8 cellular contexts compared by ENCODE assay signal in genomic region chr19:34253711-34254551, GRCh38. TPM values are rescaled to one million over a fixed set of nuclear protein-coding genes. Genes with fewer than 3 reads are reported as not detected.
DNase-seq lines count a peak whose midpoint lies in the region; ATAC-seq and TF ChIP-seq lines count a peak whose summit lies in the region.

No MANE protein-coding gene starts in this region.

- H3K27ac Mint-ChIP-seq in Calu3 (ENCODE audit: unreplicated experiment): peak overlapping the region; percentile 97

- no peaks in the 10 kb centered on the region for H3K9me3 ChIP-seq in SU-DHL-6 (ENCODE audit: insufficient read depth, low read length)

- no peak for TF ChIP-seq CTCF in Calu3 (IDR thresholded peaks at IDR 0.05; ENCODE audit: unreplicated experiment)
- TF ChIP-seq CTCF in HL-60 (IDR thresholded peaks at IDR 0.05; ENCODE audit: insufficient read depth, low read length): no peak
- no peak for TF ChIP-seq CTCF in SU-DHL-6 (IDR thresholded peaks at IDR 0.05; ENCODE audit: insufficient read depth, low read length, poor library complexity, severe bottlenecking)

- intact Hi-C loops in Calu3 (cut with micrococcal nuclease; ENCODE audit: unreplicated experiment): no loop called here

- BruUV-seq in Calu3 (replicated peaks; lab: Mats Ljungman, UMichigan): TSS peak; percentile 92

- DNase-seq in Calu3: no peak
- peak in 1 of 2 experiments; percentile 51 for DNase-seq in HL-60 (ENCODE audit: low read depth in 1 of 2, low spot score in 1 of 2)
- DNase-seq in cerebellar cortex (ENCODE audit: low spot score): peak; percentile 78
- DNase-seq in left lobe of liver (ENCODE audit: low spot score): peak; percentile 90
- DNase-seq in stimulated activated CD8-positive, alpha-beta memory T cell treated with anti-CD3 and anti-CD28 coated beads, Interleukin-12 subunit alpha, Interleukin-12 subunit beta, amount 100 ng/mL, for 4 hours (ENCODE audit: low read depth): peak; percentile 72
- no peak for DNase-seq in glomerular visceral epithelial cell (ENCODE audit: extremely low spot score)

- H3K9ac ChIP-seq in SU-DHL-6 (ENCODE audit: low read length): peak overlapping the region; percentile 93

- H3K4me1 Mint-ChIP-seq in Calu3 (ENCODE audit: low read depth, unreplicated experiment): peaks cover 18% of the 10 kb centered on the region

- H3K4me3 ChIP-seq in HL-60 (replicated peaks; ENCODE audit: insufficient read depth, low read length) (peak overlapping the region; percentile 82), SU-DHL-6 (ENCODE audit: insufficient read depth, low read length, poor library complexity, severe bottlenecking) (peak overlapping the region; percentile 90)

- no peaks in the 10 kb centered on the region for H3K36me3 ChIP-seq in SU-DHL-6 (ENCODE audit: low read length)

- H3K9me2 ChIP-seq in SU-DHL-6 (replicated peaks; ENCODE audit: insufficient read depth, low read length): no peaks in the 10 kb centered on the region

- H3K27me3 Mint-ChIP-seq in Calu3 (ENCODE audit: unreplicated experiment): no peaks in the 10 kb centered on the region

- peak overlapping the region; percentile 100 for H2AFZ ChIP-seq in SU-DHL-6 (ENCODE audit: low read depth, low read length, severe bottlenecking)

- no peaks in the 10 kb centered on the region for H3K9me3 Mint-ChIP-seq in Calu3 (ENCODE audit: low read depth, unreplicated experiment)

- no peaks in the 10 kb centered on the region for H3K27me3 ChIP-seq in HL-60 (ENCODE audit: insufficient read depth, poor library complexity, severe bottlenecking)
- no peaks in the 10 kb centered on the region for H3K27me3 ChIP-seq in SU-DHL-6 (ENCODE audit: low read length)

- peaks cover 24% of the 10 kb centered on the region for H3K79me2 ChIP-seq in SU-DHL-6 (ENCODE audit: insufficient read depth, low read length)

- peak overlapping the region; percentile 87 for H3K4me3 Mint-ChIP-seq in Calu3 (ENCODE audit: low read depth, unreplicated experiment)

- CTCF ChIA-PET in Calu3 (lab: Charles Lee): interaction anchor here (0.6 kb wide), 1 partner anchor 15 kb away, joined by 4 read pairs; no protein-coding TSS in a partner anchor

- H3F3A ChIP-seq in SU-DHL-6 (ENCODE audit: insufficient read depth): no peaks in the 10 kb centered on the region

- no peaks in the 10 kb centered on the region for H4K20me1 ChIP-seq in SU-DHL-6 (ENCODE audit: low read depth, low read length)

- H3K36me3 Mint-ChIP-seq in Calu3 (ENCODE audit: insufficient read depth, unreplicated experiment): peaks cover 28% of the 10 kb centered on the region

- H3K27ac ChIP-seq in HL-60 (replicated peaks): peak overlapping the region; percentile 63
- H3K27ac ChIP-seq in SU-DHL-6 (ENCODE audit: low read depth, low read length): peak overlapping the region; percentile 48

- ATAC-seq in GM19351 (IDR thresholded peaks at IDR 0.05; ENCODE audit: unreplicated experiment): peak; percentile 92
- peak; percentile 93 for ATAC-seq in left lobe of liver

- peak overlapping the region; percentile 97 for H3K4me2 ChIP-seq in SU-DHL-6 (ENCODE audit: low read depth, low read length, poor library complexity, severe bottlenecking)

RNA-seq across cellular contexts. Expression of gene GARRE1, which starts 0.4 kb away (rescaled TPM):
- total RNA-seq in Calu3 (2022) (18.0 and 19.9 TPM in 2 replicates), left lobe of liver (9.2 TPM)

Comparison
In these comparisons a context has a peak if more than half of its experiments do, and no peak if none do; other contexts are left out.
1. DNase-seq: peak in cerebellar cortex (single experiment), left lobe of liver (single experiment) and stimulated activated CD8-positive, alpha-beta memory T cell treated with anti-CD3 and anti-CD28 coated beads, Interleukin-12 subunit alpha, Interleukin-12 subunit beta, amount 100 ng/mL, for 4 hours (single experiment); none in Calu3 (single experiment) and glomerular visceral epithelial cell (single experiment).